ENCODE assay signal across 16 cellular contexts in the genomic region with DNA sequence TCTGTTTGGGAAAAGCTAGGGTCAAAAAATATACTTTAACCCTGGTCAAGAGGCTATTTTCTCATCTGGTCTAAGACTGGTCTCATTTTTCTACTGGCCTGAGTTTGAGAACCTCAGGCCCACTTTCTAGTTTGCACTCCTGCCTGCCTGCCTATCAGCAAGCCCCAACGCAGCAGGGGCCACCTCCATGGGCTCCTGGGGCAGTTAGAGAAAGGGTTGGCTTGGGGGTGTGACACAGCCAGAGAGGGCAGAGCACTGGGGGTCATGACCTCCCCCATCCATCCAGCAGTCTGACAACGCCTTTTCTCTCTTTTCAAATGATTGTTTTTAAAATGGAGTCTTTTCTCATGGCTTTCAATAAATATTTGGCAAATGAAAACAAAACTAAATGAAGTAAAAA.
DNase-seq lines count a peak whose midpoint lies in the region; ATAC-seq, FAIRE-seq and TF ChIP-seq lines count a peak whose summit lies in the region.
"Had no signal": no experiment of that assay in that cellular context is flagged by ENCODE, and none has a peak within 500 bp of the region (broad histone marks: within the 10 kb centered on the region; RNA-seq: fewer than 3 reads in every experiment).

No MANE protein-coding gene starts in this region.

- 8% methylated on average over 2 of the region's 2 CpGs for WGBS in K562 (ENCODE audit: insufficient coverage, low coverage, missing lambda C conversion rate)

- H3K36me3 ChIP-seq in cardiac muscle cell (no peaks in the 10 kb centered on the region), K562 (ENCODE audit: control insufficient read depth, insufficient read depth, low read length) (no peaks in the 10 kb centered on the region), upper lobe of right lung (no peaks in the 10 kb centered on the region)

- H3K4me3 Mint-ChIP-seq in progenitor cell of endocrine pancreas (ENCODE audit: low read depth) = peak overlapping the region; percentile 23
- no peak overlapping the region for H3K4me3 Mint-ChIP-seq in stimulated activated effector memory CD8-positive, alpha-beta T cell treated with anti-CD3 and anti-CD28 coated beads, Interleukin-12 subunit alpha, Interleukin-12 subunit beta, amount 100 ng/mL, for 72 hours
- H3K4me3 Mint-ChIP-seq: CD4-positive, CD25-positive, alpha-beta regulatory T cell had no signal

- H3K9ac ChIP-seq in K562 (ENCODE audit: insufficient read depth in 1 of 2, low read depth in 2 of 2, low read length in 2 of 2) = no peak overlapping the region

- no peaks in the 10 kb centered on the region for H3K9me3 Mint-ChIP-seq in progenitor cell of endocrine pancreas (ENCODE audit: low read depth)
- no peaks in the 10 kb centered on the region for H3K9me3 Mint-ChIP-seq in stimulated activated effector memory CD8-positive, alpha-beta T cell treated with anti-CD3 and anti-CD28 coated beads, Interleukin-12 subunit alpha, Interleukin-12 subunit beta, amount 100 ng/mL, for 72 hours

- no peak overlapping the region for H3K4me2 ChIP-seq in K562 (ENCODE audit: insufficient read depth, low read length)

- peaks cover 24% of the 10 kb centered on the region for H3K4me1 ChIP-seq in cardiac muscle cell (ENCODE audit: low read depth)
- H3K4me1 ChIP-seq in K562 (replicated peaks in 1 of 2; ENCODE audit: control insufficient read depth in 2 of 2, insufficient read depth in 2 of 2, low read length in 2 of 2) = no peaks in the 10 kb centered on the region; a peak in 1 of 5 replicates
- H3K4me1 ChIP-seq in upper lobe of right lung = no peaks in the 10 kb centered on the region

- POLR2A ChIA-PET in K562 (lab: Yijun Ruan, JAX) = no interaction called here

- no peak overlapping the region for H2AFZ ChIP-seq in K562 (ENCODE audit: low read depth, low read length)

- H3K36me3 Mint-ChIP-seq in progenitor cell of endocrine pancreas (ENCODE audit: insufficient read depth) = no peaks in the 10 kb centered on the region
- no peaks in the 10 kb centered on the region for H3K36me3 Mint-ChIP-seq in stimulated activated effector memory CD8-positive, alpha-beta T cell treated with anti-CD3 and anti-CD28 coated beads, Interleukin-12 subunit alpha, Interleukin-12 subunit beta, amount 100 ng/mL, for 72 hours

- H3K79me2 ChIP-seq in K562 (ENCODE audit: control insufficient read depth, insufficient read depth, low read length) = no peaks in the 10 kb centered on the region

- H3K4me1 Mint-ChIP-seq in progenitor cell of endocrine pancreas (ENCODE audit: low read depth) = peaks cover 34% of the 10 kb centered on the region
- H3K4me1 Mint-ChIP-seq in stimulated activated effector memory CD8-positive, alpha-beta T cell treated with anti-CD3 and anti-CD28 coated beads, Interleukin-12 subunit alpha, Interleukin-12 subunit beta, amount 100 ng/mL, for 72 hours = no peaks in the 10 kb centered on the region
- H3K4me1 Mint-ChIP-seq: CD4-positive, CD25-positive, alpha-beta regulatory T cell had no signal

- intact Hi-C loops in cardiac septum (cut with DNase I) (no loop called here), K562 (cut with micrococcal nuclease) (no loop called here), upper lobe of right lung (cut with DNase I) (no loop called here)

- CTCF ChIA-PET in K562 (lab: Yijun Ruan, JAX; ENCODE audit: low intra/inter-chr PET ratio) = no interaction called here

- H3K27me3 ChIP-seq in cardiac muscle cell (no peaks in the 10 kb centered on the region), K562 (ENCODE audit: control insufficient read depth in 2 of 2, insufficient read depth in 2 of 2, low read length in 2 of 2) (no peaks in the 10 kb centered on the region), upper lobe of right lung (no peaks in the 10 kb centered on the region)

- no peaks in the 10 kb centered on the region for H3K27me3 Mint-ChIP-seq in progenitor cell of endocrine pancreas
- H3K27me3 Mint-ChIP-seq: CD4-positive, CD25-positive, alpha-beta regulatory T cell had no signal

- H3K9me1 ChIP-seq in K562 (ENCODE audit: control insufficient read depth, insufficient read depth, low read length) = no peaks in the 10 kb centered on the region

- peak overlapping the region; percentile 90 for H3K27ac Mint-ChIP-seq in progenitor cell of endocrine pancreas
- H3K27ac Mint-ChIP-seq in stimulated activated effector memory CD8-positive, alpha-beta T cell treated with anti-CD3 and anti-CD28 coated beads, Interleukin-12 subunit alpha, Interleukin-12 subunit beta, amount 100 ng/mL, for 72 hours = no peak overlapping the region
- H3K27ac Mint-ChIP-seq: CD4-positive, CD25-positive, alpha-beta regulatory T cell had no signal

- no TSS peak for BruUV-seq in K562 (replicated peaks; lab: Mats Ljungman, UMichigan)

- TF ChIP-seq RAD21 in K562 (CRISPR knock-in tag; conservative IDR thresholded peaks at IDR 0.05 in 1 of 2, IDR thresholded peaks at IDR 0.05 in 1 of 2) = no peak

- no peaks in the 10 kb centered on the region for H4K20me1 ChIP-seq in K562 (replicated peaks; ENCODE audit: control insufficient read depth, insufficient read depth, low read length)

- TF ChIP-seq POLR2A in K562 (conservative IDR thresholded peaks at IDR 0.05) = no peak

- peak overlapping the region; percentile 85 for H3K27ac ChIP-seq in cardiac muscle cell
- no peak overlapping the region for H3K27ac ChIP-seq in K562 (ENCODE audit: extremely low read depth, low read depth, low read length)
- no peak overlapping the region for H3K27ac ChIP-seq in upper lobe of right lung
- H3K27ac ChIP-seq: SK-N-MC had no signal

- in situ Hi-C loops in K562 (cut with MboI) = no loop called here

- ATAC-seq in K562 (peak; percentile 57), upper lobe of right lung (no peak)
- no peak for ATAC-seq in stimulated activated effector memory CD8-positive, alpha-beta T cell treated with anti-CD3 and anti-CD28 coated beads, Interleukin-12 subunit alpha, Interleukin-12 subunit beta, amount 100 ng/mL, for 72 hours
- ATAC-seq: GM12878 had no signal

- H3K4me3 ChIP-seq in cardiac muscle cell (no peak overlapping the region), K562 (no peak overlapping the region), upper lobe of right lung (no peak overlapping the region)
- H3K4me3 ChIP-seq: GM12878, SK-N-MC had no signal

- no peak for TF ChIP-seq CTCF in cardiac muscle cell (IDR thresholded peaks at IDR 0.05; ENCODE audit: low read depth, low read length)
- no peak for TF ChIP-seq CTCF in K562 (IDR thresholded peaks at IDR 0.05 in 2 of 3, conservative IDR thresholded peaks at IDR 0.05 in 1 of 3; ENCODE audit: insufficient read depth in 2 of 3, low read depth in 1 of 3, low read length in 3 of 3)
- no peak for TF ChIP-seq CTCF in progenitor cell of endocrine pancreas (IDR thresholded peaks at IDR 0.05; ENCODE audit: unreplicated experiment)
- no peak for TF ChIP-seq CTCF in upper lobe of right lung (IDR thresholded peaks at IDR 0.05)

- H3K9me3 ChIP-seq in cardiac muscle cell (ENCODE audit: low read depth) (no peaks in the 10 kb centered on the region), K562 (replicated peaks; ENCODE audit: control insufficient read depth, insufficient read depth, low read depth, low read length) (no peaks in the 10 kb centered on the region), upper lobe of right lung (no peaks in the 10 kb centered on the region)

- DNase-seq in cardiac muscle cell (ENCODE audit: low read depth in 1 of 2, low spot score in 1 of 2) (no peak), cardiac septum (ENCODE audit: low spot score) (no peak), K562 (ENCODE audit: extremely low read depth in 1 of 4, low spot score in 3 of 4) (peak; percentile 20 to 35 (median 30)), iPS-NIHi11 (ENCODE audit: low spot score) (peak; percentile 26), progenitor cell of endocrine pancreas (ENCODE audit: low spot score, unreplicated experiment) (no peak), NCI-H526 treated with DMSO at 0.1 percent for 48 hours (lab: John Stamatoyannopoulos, UW) (no peak), upper lobe of right lung (no peak)
- DNase-seq in stimulated activated effector memory CD8-positive, alpha-beta T cell treated with anti-CD3 and anti-CD28 coated beads, Interleukin-12 subunit alpha, Interleukin-12 subunit beta, amount 100 ng/mL, for 72 hours (ENCODE audit: low spot score in 2 of 2) = no peak
- DNase-seq: 8988T; CD4-positive, CD25-positive, alpha-beta regulatory T cell; MM.1S; NCI-H1092; NCI-H1694 treated with DMSO at 0.1 percent for 48 hours; SHP77 had no signal

- no peak for FAIRE-seq in K562 (lab: Jason Lieb, UNC)
- FAIRE-seq: GM12878 had no signal

- TF ChIP-seq EP300 in K562 (IDR thresholded peaks at IDR 0.05; ENCODE audit: low read length) = no peak

TF ChIP-seq in K562, 482 proteins besides CTCF, POLR2A, EP300 and RAD21:
- no peak for TF ChIP-seq GABPB2 (CRISPR knock-in tag; conservative IDR thresholded peaks at IDR 0.05)
- TF ChIP-seq NR2C1 (IDR thresholded peaks at IDR 0.05) = 0 out of 2 replicates have a peak, but pooled peaks have one; percentile 21
- no peak for TF ChIP-seq NR2C1 (tag; IDR thresholded peaks at IDR 0.05)
- TF ChIP-seq ZNF347 (CRISPR knock-in tag; IDR thresholded peaks at IDR 0.05; ENCODE audit: low read depth) = no peak
- TF ChIP-seq, protein P1, sequence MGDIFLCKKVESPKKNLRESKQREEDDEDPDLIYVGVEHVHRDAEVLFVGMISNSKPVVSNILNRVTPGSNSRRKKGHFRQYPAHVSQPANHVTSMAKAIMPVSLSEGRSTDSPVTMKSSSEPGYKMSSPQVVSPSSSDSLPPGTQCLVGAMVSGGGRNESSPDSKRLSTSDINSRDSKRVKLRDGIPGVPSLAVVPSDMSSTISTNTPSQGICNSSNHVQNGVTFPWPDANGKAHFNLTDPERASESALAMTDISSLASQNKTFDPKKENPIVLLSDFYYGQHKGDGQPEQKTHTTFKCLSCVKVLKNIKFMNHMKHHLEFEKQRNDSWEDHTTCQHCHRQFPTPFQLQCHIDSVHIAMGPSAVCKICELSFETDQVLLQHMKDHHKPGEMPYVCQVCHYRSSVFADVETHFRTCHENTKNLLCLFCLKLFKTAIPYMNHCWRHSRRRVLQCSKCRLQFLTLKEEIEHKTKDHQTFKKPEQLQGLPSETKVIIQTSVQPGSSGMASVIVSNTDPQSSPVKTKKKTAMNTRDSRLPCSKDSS (IDR thresholded peaks at IDR 0.05; ENCODE audit: low read depth, partially characterized antibody) = no peak
- TF ChIP-seq, protein P2, sequence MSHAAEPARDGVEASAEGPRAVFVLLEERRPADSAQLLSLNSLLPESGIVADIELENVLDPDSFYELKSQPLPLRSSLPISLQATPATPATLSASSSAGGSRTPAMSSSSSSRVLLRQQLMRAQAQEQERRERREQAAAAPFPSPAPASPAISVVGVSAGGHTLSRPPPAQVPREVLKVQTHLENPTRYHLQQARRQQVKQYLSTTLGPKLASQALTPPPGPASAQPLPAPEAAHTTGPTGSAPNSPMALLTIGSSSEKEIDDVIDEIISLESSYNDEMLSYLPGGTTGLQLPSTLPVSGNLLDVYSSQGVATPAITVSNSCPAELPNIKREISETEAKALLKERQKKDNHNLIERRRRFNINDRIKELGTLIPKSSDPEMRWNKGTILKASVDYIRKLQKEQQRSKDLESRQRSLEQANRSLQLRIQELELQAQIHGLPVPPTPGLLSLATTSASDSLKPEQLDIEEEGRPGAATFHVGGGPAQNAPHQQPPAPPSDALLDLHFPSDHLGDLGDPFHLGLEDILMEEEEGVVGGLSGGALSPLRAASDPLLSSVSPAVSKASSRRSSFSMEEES (CRISPR knock-in tag; IDR thresholded peaks at IDR 0.05) = no peak

Comparison
In these comparisons a context has a peak if more than half of its experiments do, and no peak if none do; other contexts are left out.
1. DNase-seq: peak in K562 (4 of 4) and iPS-NIHi11 (single experiment); none in cardiac muscle cell (0 of 2), cardiac septum (single experiment), progenitor cell of endocrine pancreas (single experiment), NCI-H526 treated with DMSO at 0.1 percent for 48 hours (single experiment), upper lobe of right lung (single experiment) and stimulated activated effector memory CD8-positive, alpha-beta T cell treated with anti-CD3 and anti-CD28 coated beads, Interleukin-12 subunit alpha, Interleukin-12 subunit beta, amount 100 ng/mL, for 72 hours (0 of 2).